14 cellular contexts compared by ENCODE assay signal in the genomic region with DNA sequence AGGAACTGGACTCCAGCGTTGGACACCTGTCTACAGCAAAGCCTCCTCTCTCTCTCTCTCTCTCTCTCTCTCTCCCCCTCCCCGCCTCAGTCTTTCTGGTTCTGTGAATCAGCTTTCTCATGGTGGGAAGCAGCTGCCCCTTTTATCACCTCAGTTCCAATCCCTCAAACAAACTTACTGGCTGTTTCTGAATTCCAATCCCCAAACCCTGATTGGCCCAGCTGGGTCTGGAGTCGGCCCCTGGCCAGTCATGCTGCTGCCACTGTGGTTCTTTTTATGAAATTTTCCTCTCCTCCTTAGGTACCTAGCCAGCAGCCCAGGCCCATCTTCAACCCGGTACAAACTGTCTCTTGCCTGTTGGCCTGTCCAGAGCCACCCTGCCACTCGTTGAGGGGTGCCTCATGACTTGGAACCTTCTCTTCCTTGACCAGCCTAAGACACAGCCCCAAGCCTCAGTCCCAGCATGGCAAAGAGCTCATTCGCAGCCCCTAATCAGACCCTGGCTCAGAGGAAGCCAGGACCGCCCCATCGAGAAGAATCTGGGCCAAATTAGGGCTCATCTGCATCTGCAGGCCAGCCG. TPM values are rescaled to one million over a fixed set of nuclear protein-coding genes. Genes with fewer than 3 reads are reported as not detected.
DNase-seq lines count a peak whose midpoint lies in the region; ATAC-seq, FAIRE-seq and TF ChIP-seq lines count a peak whose summit lies in the region.
"Had no signal": no experiment of that assay in that cellular context is flagged by ENCODE, and none has a peak within 500 bp of the region (broad histone marks: within the 10 kb centered on the region; RNA-seq: fewer than 3 reads in every experiment).

No MANE protein-coding gene starts in this region.

- DNase-seq in H9 = no peak
- peak in 3 of 4 experiments; percentile 27 to 36 (median 33) for DNase-seq in K562 (ENCODE audit: extremely low read depth in 1 of 4, low spot score in 3 of 4)
- peak; percentile 53 for DNase-seq in myocyte (ENCODE audit: low read depth)
- DNase-seq in T-helper 9 cell = no peak
- DNase-seq in NCI-H2029 (lab: John Stamatoyannopoulos, UW) = no peak
- DNase-seq in H4 (ENCODE audit: low spot score) = no peak
- DNase-seq: NCI-H2029 treated with DMSO at 0.1 percent for 48 hours, NCI-H748 treated with DMSO at 0.1 percent for 48 hours had no signal

- H3K4me2 ChIP-seq in H9 (ENCODE audit: insufficient read depth, insufficient read length, low read length) = no peak overlapping the region
- no peak overlapping the region for H3K4me2 ChIP-seq in K562 (ENCODE audit: insufficient read depth, low read length)
- H3K4me2 ChIP-seq: smooth muscle cell had no signal

- POLR2A ChIA-PET in K562 (lab: Yijun Ruan, JAX) = interaction anchor here (1.0 to 1.2 kb wide), 2 partner anchors 10 to 17 kb away, joined by 3 read pairs; no protein-coding TSS in a partner anchor

- no peaks in the 10 kb centered on the region for H3K9me1 ChIP-seq in K562 (ENCODE audit: control insufficient read depth, insufficient read depth, low read length)

- H3K14ac ChIP-seq in H9 (ENCODE audit: insufficient read depth, low read length) = no peak overlapping the region

- no peak overlapping the region for H3K4me3 ChIP-seq in K562
- H3K4me3 ChIP-seq: HAP-1, smooth muscle cell had no signal

- H2AFZ ChIP-seq in H9 (ENCODE audit: low read length) (no peak overlapping the region), K562 (ENCODE audit: low read depth, low read length) (no peak overlapping the region)

- H3K4me1 ChIP-seq in H9 (ENCODE audit: insufficient read depth, low read length) (no peaks in the 10 kb centered on the region), K562 (replicated peaks in 1 of 2; ENCODE audit: control insufficient read depth in 2 of 2, insufficient read depth in 2 of 2, low read length in 2 of 2) (peaks cover 2 to 4% of the 10 kb centered on the region in 2 experiments; a peak in 2 of 5 replicates)
- H3K4me1 ChIP-seq: HAP-1 had no signal

- no peaks in the 10 kb centered on the region for H3K79me2 ChIP-seq in H9 (ENCODE audit: insufficient read depth, low read length)
- H3K79me2 ChIP-seq in K562 (ENCODE audit: control insufficient read depth, insufficient read depth, low read length) = no peaks in the 10 kb centered on the region

- no peak overlapping the region for H2BK12ac ChIP-seq in H9 (ENCODE audit: insufficient read length, low read depth, low read length)

- H3K4ac ChIP-seq in H9 (ENCODE audit: low read depth, low read length) = no peak overlapping the region

- H3K27me3 Mint-ChIP-seq in H9 (ENCODE audit: low read depth) = no peaks in the 10 kb centered on the region

- no peak overlapping the region for H4K91ac ChIP-seq in H9 (ENCODE audit: insufficient read length, low read depth, low read length)

- no peak overlapping the region for H2BK20ac ChIP-seq in H9 (ENCODE audit: low read depth, low read length, poor library complexity, severe bottlenecking)

- H3K36me3 Mint-ChIP-seq in H9 (ENCODE audit: insufficient read depth in 1 of 3, low read depth in 3 of 3) = no peaks in the 10 kb centered on the region

- H4K8ac ChIP-seq in H9 (replicated peaks; ENCODE audit: insufficient read length, low read depth, low read length) = no peak overlapping the region

- H3K4me1 Mint-ChIP-seq in H9 = peaks cover 12 to 22% of the 10 kb centered on the region in 2 experiments

- H3K27ac Mint-ChIP-seq in H9 = peak overlapping the region; percentile 32 to 76 (median 44); a peak in 3 of 7 replicates

- H3K9me3 Mint-ChIP-seq in H9 = no peaks in the 10 kb centered on the region; a peak in 1 of 5 replicates

- H2BK5ac ChIP-seq in H9 (ENCODE audit: insufficient read length, low read length) = no peak overlapping the region

- TF ChIP-seq POLR2A in K562 (conservative IDR thresholded peaks at IDR 0.05) = no peak

- H3K9me3 ChIP-seq in H9 (ENCODE audit: control insufficient read depth, low read depth, low read length) (no peaks in the 10 kb centered on the region), K562 (replicated peaks; ENCODE audit: control insufficient read depth, insufficient read depth, low read depth, low read length) (no peaks in the 10 kb centered on the region)
- H3K9me3 ChIP-seq: HAP-1 had no signal

- in situ Hi-C loops in K562 (cut with MboI) = no loop called here

- no peak overlapping the region for H3K56ac ChIP-seq in H9 (ENCODE audit: insufficient read length, low read depth, low read length)

- H3K27me3 ChIP-seq in H9 (ENCODE audit: insufficient read depth, low read length) = no peaks in the 10 kb centered on the region
- H3K27me3 ChIP-seq in K562 (ENCODE audit: control insufficient read depth in 2 of 2, insufficient read depth in 2 of 2, low read length in 2 of 2) = no peaks in the 10 kb centered on the region

- no peaks in the 10 kb centered on the region for H3K23me2 ChIP-seq in H9 (ENCODE audit: insufficient read length, low read depth, low read length, poor library complexity, severe bottlenecking)

- no peak overlapping the region for H2BK120ac ChIP-seq in H9 (ENCODE audit: low read depth, low read length, poor library complexity, severe bottlenecking)

- TF ChIP-seq CTCF in C4-2B (conservative IDR thresholded peaks at IDR 0.05) = no peak
- no peak for TF ChIP-seq CTCF in H9 (conservative IDR thresholded peaks at IDR 0.05)
- TF ChIP-seq CTCF in K562 (IDR thresholded peaks at IDR 0.05 in 2 of 3, conservative IDR thresholded peaks at IDR 0.05 in 1 of 3; ENCODE audit: insufficient read depth in 2 of 3, low read depth in 1 of 3, low read length in 3 of 3) = no peak

- peak overlapping the region; percentile 63 for H3K27ac ChIP-seq in C4-2B
- no peak overlapping the region for H3K27ac ChIP-seq in H9 (ENCODE audit: insufficient read length, low read depth, low read length)
- no peak overlapping the region for H3K27ac ChIP-seq in K562 (ENCODE audit: extremely low read depth, low read depth, low read length)

- BruUV-seq in K562 (replicated peaks; lab: Mats Ljungman, UMichigan) = TSS peak; percentile 44

- no peak overlapping the region for H3K18ac ChIP-seq in H9 (ENCODE audit: insufficient read length, low read depth, low read length)

- H3K79me1 ChIP-seq in H9 (ENCODE audit: insufficient read depth, low read depth, low read length, poor library complexity, severe bottlenecking) = no peaks in the 10 kb centered on the region

- TF ChIP-seq RAD21 in K562 (CRISPR knock-in tag; conservative IDR thresholded peaks at IDR 0.05 in 1 of 2, IDR thresholded peaks at IDR 0.05 in 1 of 2) = no peak

- H4K20me1 ChIP-seq in H9 (ENCODE audit: control insufficient read depth, insufficient read depth, insufficient read length) = no peaks in the 10 kb centered on the region
- no peaks in the 10 kb centered on the region for H4K20me1 ChIP-seq in K562 (replicated peaks; ENCODE audit: control insufficient read depth, insufficient read depth, low read length)

- CTCF ChIA-PET in K562 (lab: Yijun Ruan, JAX; ENCODE audit: low intra/inter-chr PET ratio) = no interaction called here

- H2BK15ac ChIP-seq in H9 (ENCODE audit: low read depth, low read length) = no peak overlapping the region

- no peak for TF ChIP-seq EP300 in K562 (IDR thresholded peaks at IDR 0.05; ENCODE audit: low read length)

- no peak overlapping the region for H3K23ac ChIP-seq in H9 (ENCODE audit: insufficient read length, low read depth, low read length)

- H3K9ac ChIP-seq in H9 (ENCODE audit: extremely low read depth, insufficient read length, low read length) (no peak overlapping the region), K562 (ENCODE audit: insufficient read depth in 1 of 2, low read depth in 2 of 2, low read length in 2 of 2) (peak overlapping the region in 1 of 2 experiments; percentile 54; a peak in 2 of 4 replicates)

- intact Hi-C loops in K562 (cut with micrococcal nuclease) = no loop called here

- H2AK5ac ChIP-seq in H9 (ENCODE audit: insufficient read length, low read length) = no peak overlapping the region

- H3K36me3 ChIP-seq in K562 (ENCODE audit: control insufficient read depth, insufficient read depth, low read length) = no peaks in the 10 kb centered on the region
- H3K36me3 ChIP-seq: HAP-1 had no signal

- no peak overlapping the region for H3T11ph ChIP-seq in H9 (ENCODE audit: low read length)

- FAIRE-seq in K562 (lab: Jason Lieb, UNC) = no peak

- no peak overlapping the region for H4K5ac ChIP-seq in H9 (ENCODE audit: insufficient read length, low read depth, low read length)

- no CpG with 5 or more reads among the region's 9 CpGs for WGBS in H9 (ENCODE audit: extremely low coverage, insufficient read length, low lambda C conversion rate)
- WGBS in K562 (ENCODE audit: insufficient coverage, low coverage, missing lambda C conversion rate) = 58% methylated on average over 8 of the region's 9 CpGs

- ATAC-seq in K562 (peak; percentile 46), GM21786 (IDR thresholded peaks at IDR 0.05; ENCODE audit: unreplicated experiment) (no peak)

- no peak overlapping the region for H3K4me3 Mint-ChIP-seq in H9

RNA-seq across cellular contexts. Expression of gene MORN3, which starts 9.4 kb away (rescaled TPM):
- total RNA-seq in H9 (2021) (0.24 and 0.37 TPM in 2 replicates), K562 (2014; rRNA removed) (0.09 and 0.12 TPM in 2 replicates), K562 (2014; rRNA removed; fragmentation: Illumina TruSeq; extraction: Trizol) (0.22 and 0.26 TPM in 2 replicates), K562 (2015; rRNA removed; fragmentation: Illumina TruSeq; extraction: Trizol) (0.11 TPM in 2 replicates), K562 (2021) (0.22 TPM in 2 replicates), myocyte (not detected in 2 replicates)
- 0.14 and 0.25 TPM in 2 replicates for total RNA-seq in K562 (2011; cell fraction: chromatin; rRNA removed; ENCODE audit: low replicate concordance)
- total RNA-seq in K562 (2011; cell fraction: nucleolus; rRNA removed) = 0.17 TPM in 1 of 2 replicates, not detected in the other
- 0.31 TPM in 1 of 2 replicates, not detected in the other for total RNA-seq in K562 (2011; cell fraction: nucleoplasm; rRNA removed)
- polyA plus RNA-seq in K562 (2011; rRNA removed) (0.20 and 0.28 TPM in 2 replicates), K562 (2014; fragmentation: Illumina TruSeq; extraction: Trizol) (0.19 and 0.32 TPM in 2 replicates), K562 (2014; fragmentation: Nextera tagmentation; extraction: Ambion mirVana) (under 1 TPM; 0.25 to 0.27 TPM), K562 (2014; rRNA removed) (0.12 and 0.15 TPM in 2 replicates)
- polyA plus RNA-seq in K562 (2011; cell fraction: cytosol; rRNA removed) = 0.32 and 0.39 TPM in 2 replicates
- 0.07 and 0.29 TPM in 2 replicates for polyA plus RNA-seq in K562 (2011; cell fraction: nucleus; rRNA removed)
- polyA plus RNA-seq in K562 (2012) = 0.18 and 0.25 TPM in 2 replicates
- polyA minus RNA-seq in K562 (2011; rRNA and poly(A)+ RNA removed) = 0.11 TPM in 1 of 2 replicates, not detected in the other
- not detected in 2 replicates for polyA minus RNA-seq in K562 (2011; cell fraction: cytosol; rRNA and poly(A)+ RNA removed)
- polyA minus RNA-seq in K562 (2011; cell fraction: nucleus; rRNA and poly(A)+ RNA removed) = not detected in 2 replicates
- 0.44 TPM for polyA plus RNA-seq in myocyte (2012)
- total RNA-seq in H4 (2014; rRNA removed; shearing (Covaris generic)) = 0.23 TPM in 1 of 2 replicates, not detected in the other
- total RNA-seq: mesenteric fat pad, RPMI7951 had no signal

RNA-seq across cellular contexts. Expression of gene TMEM120B, which starts 33.7 kb away (rescaled TPM):
- 21.9 and 25.8 TPM in 2 replicates for total RNA-seq in H9 (2021)
- 35.7 and 82.7 TPM in 2 replicates for total RNA-seq in K562 (2011; cell fraction: chromatin; rRNA removed; ENCODE audit: low replicate concordance)
- total RNA-seq in K562 (2011; cell fraction: nucleolus; rRNA removed) = 44.5 and 46.5 TPM in 2 replicates
- total RNA-seq in K562 (2011; cell fraction: nucleoplasm; rRNA removed) = 44.1 and 47.5 TPM in 2 replicates
- total RNA-seq in K562 (2014; rRNA removed) = 9.0 and 11.2 TPM in 2 replicates
- total RNA-seq in K562 (2014; rRNA removed; fragmentation: Illumina TruSeq; extraction: Trizol) = 4.7 and 7.4 TPM in 2 replicates
- 6.5 and 7.0 TPM in 2 replicates for total RNA-seq in K562 (2015; rRNA removed; fragmentation: Illumina TruSeq; extraction: Trizol)
- total RNA-seq in K562 (2021) = 17.0 and 18.6 TPM in 2 replicates
- polyA plus RNA-seq in K562 (2011; rRNA removed) = 7.2 and 11.4 TPM in 2 replicates
- 10.3 and 15.3 TPM in 2 replicates for polyA plus RNA-seq in K562 (2011; cell fraction: cytosol; rRNA removed)
- polyA plus RNA-seq in K562 (2011; cell fraction: nucleus; rRNA removed) = 28.6 and 45.5 TPM in 2 replicates
- polyA plus RNA-seq in K562 (2012) = 6.7 and 14.1 TPM in 2 replicates
- polyA plus RNA-seq in K562 (2014; fragmentation: Illumina TruSeq; extraction: Trizol) = 10.1 and 11.4 TPM in 2 replicates
- 1 to 10 TPM; 1.7 to 3.8 TPM for polyA plus RNA-seq in K562 (2014; fragmentation: Nextera tagmentation; extraction: Ambion mirVana)
- 12.2 and 18.5 TPM in 2 replicates for polyA plus RNA-seq in K562 (2014; rRNA removed)
- polyA minus RNA-seq in K562 (2011; rRNA and poly(A)+ RNA removed) = 13.6 and 16.5 TPM in 2 replicates
- 7.0 and 11.8 TPM in 2 replicates for polyA minus RNA-seq in K562 (2011; cell fraction: cytosol; rRNA and poly(A)+ RNA removed)
- polyA minus RNA-seq in K562 (2011; cell fraction: nucleus; rRNA and poly(A)+ RNA removed) = 8.1 and 13.1 TPM in 2 replicates
- 25.2 and 25.3 TPM in 2 replicates for total RNA-seq in myocyte
- 18.6 TPM for polyA plus RNA-seq in myocyte (2012)
- 5.0 and 8.9 TPM in 2 replicates for total RNA-seq in H4 (2014; rRNA removed; shearing (Covaris generic))

RNA-seq across cellular contexts. Expression of gene ORAI1, which starts 52.5 kb away (rescaled TPM):
- total RNA-seq in H9 (2021) (24.7 and 26.3 TPM in 2 replicates), K562 (2014; rRNA removed) (9.8 and 13.2 TPM in 2 replicates), K562 (2014; rRNA removed; fragmentation: Illumina TruSeq; extraction: Trizol) (2.2 and 2.6 TPM in 2 replicates), K562 (2015; rRNA removed; fragmentation: Illumina TruSeq; extraction: Trizol) (9.3 and 9.4 TPM in 2 replicates), K562 (2021) (23.8 and 24.4 TPM in 2 replicates), myocyte (16.7 and 27.7 TPM in 2 replicates)
- total RNA-seq in K562 (2011; cell fraction: chromatin; rRNA removed; ENCODE audit: low replicate concordance) = 8.2 and 28.4 TPM in 2 replicates
- 44.5 and 57.0 TPM in 2 replicates for total RNA-seq in K562 (2011; cell fraction: nucleolus; rRNA removed)
- 25.6 and 29.5 TPM in 2 replicates for total RNA-seq in K562 (2011; cell fraction: nucleoplasm; rRNA removed)
- polyA plus RNA-seq in K562 (2011; rRNA removed) (9.3 and 15.7 TPM in 2 replicates), K562 (2014; fragmentation: Illumina TruSeq; extraction: Trizol) (5.5 and 16.0 TPM in 2 replicates), K562 (2014; fragmentation: Nextera tagmentation; extraction: Ambion mirVana) (1 to 10 TPM; 2.9 to 3.7 TPM), K562 (2014; rRNA removed) (18.1 and 26.9 TPM in 2 replicates)
- polyA plus RNA-seq in K562 (2011; cell fraction: cytosol; rRNA removed) = 18.2 and 58.0 TPM in 2 replicates
- polyA plus RNA-seq in K562 (2011; cell fraction: nucleus; rRNA removed) = 9.6 and 14.9 TPM in 2 replicates
- 25.0 and 36.1 TPM in 2 replicates for polyA plus RNA-seq in K562 (2012)
- polyA minus RNA-seq in K562 (2011; rRNA and poly(A)+ RNA removed) = 5.4 and 7.7 TPM in 2 replicates
- polyA minus RNA-seq in K562 (2011; cell fraction: cytosol; rRNA and poly(A)+ RNA removed) = 29.4 and 32.0 TPM in 2 replicates
- 7.9 and 9.3 TPM in 2 replicates for polyA minus RNA-seq in K562 (2011; cell fraction: nucleus; rRNA and poly(A)+ RNA removed)
- polyA plus RNA-seq in myocyte (2012) = 13.9 TPM
- total RNA-seq in H4 (2014; rRNA removed; shearing (Covaris generic)) = 4.4 and 8.5 TPM in 2 replicates

Comparison
In these comparisons a context has a peak if more than half of its experiments do, and no peak if none do; other contexts are left out.
1. DNase-seq: peak in K562 (3 of 4) and myocyte (single experiment); none in H9 (single experiment), T-helper 9 cell (single experiment), NCI-H2029 (single experiment) and H4 (single experiment).